ENCODE assay signal across 12 cellular contexts in the genomic region with DNA sequence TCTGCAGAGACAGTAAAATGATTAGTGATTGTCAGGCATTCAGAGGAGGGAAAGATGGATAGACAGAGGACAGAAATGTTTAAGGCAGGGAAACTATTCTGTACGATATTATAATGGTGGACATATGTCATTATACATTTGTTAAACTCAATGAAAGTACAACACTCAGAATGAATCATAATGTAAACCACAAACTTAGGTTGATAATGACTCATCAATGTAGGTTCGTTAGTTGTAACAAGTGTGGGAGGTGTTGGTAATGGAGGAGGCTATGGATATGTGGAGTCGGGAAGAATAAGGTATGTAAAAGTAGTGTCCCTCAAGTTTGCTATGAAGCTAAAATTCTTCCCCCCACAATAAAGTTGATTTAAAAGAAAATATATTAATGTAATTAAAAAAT.
DNase-seq lines count a peak whose midpoint lies in the region; ATAC-seq, FAIRE-seq and TF ChIP-seq lines count a peak whose summit lies in the region.
"Had no signal": no experiment of that assay in that cellular context is flagged by ENCODE, and none has a peak within 500 bp of the region (broad histone marks: within the 10 kb centered on the region; RNA-seq: fewer than 3 reads in every experiment).

No MANE protein-coding gene starts in this region.

- peak; percentile 0 for DNase-seq in EL
- peak; percentile 82 for DNase-seq in NCI-H226
- DNase-seq in bronchial epithelial cell (ENCODE audit: low read depth), result peak; percentile 79
- no peak for DNase-seq in stimulated activated CD4-positive, alpha-beta T cell treated with anti-CD3 and anti-CD28 coated beads, Interleukin-4, amount 100 ng/mL, for 4 hours
- DNase-seq in Karpas-422, result no peak
- no peak for DNase-seq in stimulated activated naive CD4-positive, alpha-beta T cell treated with Interleukin-2 at 50 U/mL for 16 hours (lab: John Stamatoyannopoulos, UW)
- DNase-seq: activated T-cell treated with anti-CD3 and anti-CD28 coated beads, Interleukin-2, amount 50 U/mL, for 4 hours; brain microvascular endothelial cell; SHP77 treated with DMSO at 0.1 percent for 48 hours had no signal

- H3K27me3 ChIP-seq in bronchial epithelial cell (ENCODE audit: control insufficient read depth, insufficient read depth, low read length) (no peaks in the 10 kb centered on the region), Karpas-422 (ENCODE audit: low read length) (no peaks in the 10 kb centered on the region)
- H3K27me3 ChIP-seq: brain microvascular endothelial cell had no signal

- TF ChIP-seq CTCF in bronchial epithelial cell (IDR thresholded peaks at IDR 0.05; ENCODE audit: insufficient read depth, low read length, severe bottlenecking), result no peak

- no peaks in the 10 kb centered on the region for H3K4me1 ChIP-seq in Karpas-422 (ENCODE audit: low read length)

- no peak overlapping the region for H2AFZ ChIP-seq in Karpas-422 (ENCODE audit: low read length)

- no peaks in the 10 kb centered on the region for H4K20me1 ChIP-seq in Karpas-422 (ENCODE audit: insufficient read depth, low read depth, low read length)

- H3K4me3 ChIP-seq in bronchial epithelial cell (ENCODE audit: low read depth, low read length) (no peak overlapping the region), Karpas-422 (ENCODE audit: low read length) (no peak overlapping the region)

- ATAC-seq in HG02610 (IDR thresholded peaks at IDR 0.05; ENCODE audit: unreplicated experiment) (peak; percentile 83), HG02571 (IDR thresholded peaks at IDR 0.05; ENCODE audit: unreplicated experiment) (no peak)
- ATAC-seq: activated T-cell treated with anti-CD3 and anti-CD28 coated beads, Interleukin-2, amount 50 U/mL, for 4 hours; WTC11 had no signal

- no peak overlapping the region for H3K9ac ChIP-seq in Karpas-422 (ENCODE audit: low read length)

- peaks cover 9% of the 10 kb centered on the region for H3K9me3 ChIP-seq in Karpas-422 (ENCODE audit: low read length)

- no peak overlapping the region for H3K4me2 ChIP-seq in Karpas-422 (ENCODE audit: low read depth, low read length, poor library complexity, severe bottlenecking)

- no peaks in the 10 kb centered on the region for H3K79me2 ChIP-seq in Karpas-422 (ENCODE audit: low read length)

- H3K9me2 ChIP-seq in Karpas-422 (replicated peaks; ENCODE audit: insufficient read depth, low read length), result no peaks in the 10 kb centered on the region

- no peak for FAIRE-seq in bronchial epithelial cell (lab: Jason Lieb, UNC)

- H3K27ac ChIP-seq in Karpas-422 (ENCODE audit: low read length), result no peak overlapping the region
- H3K27ac ChIP-seq: brain microvascular endothelial cell had no signal

- H3K36me3 ChIP-seq in bronchial epithelial cell (ENCODE audit: control insufficient read depth, insufficient read depth, low read length) (no peaks in the 10 kb centered on the region), Karpas-422 (ENCODE audit: insufficient read depth, low read length) (no peaks in the 10 kb centered on the region)
- H3K36me3 ChIP-seq: brain microvascular endothelial cell had no signal

Comparison
In these comparisons a context has a peak if more than half of its experiments do, and no peak if none do; other contexts are left out.
1. DNase-seq: peak in EL (single experiment), NCI-H226 (single experiment) and bronchial epithelial cell (single experiment); none in stimulated activated CD4-positive, alpha-beta T cell treated with anti-CD3 and anti-CD28 coated beads, Interleukin-4, amount 100 ng/mL, for 4 hours (0 of 2), Karpas-422 (single experiment) and stimulated activated naive CD4-positive, alpha-beta T cell treated with Interleukin-2 at 50 U/mL for 16 hours (single experiment).